ENCODE assay signal across 25 cellular contexts in the genomic region with DNA sequence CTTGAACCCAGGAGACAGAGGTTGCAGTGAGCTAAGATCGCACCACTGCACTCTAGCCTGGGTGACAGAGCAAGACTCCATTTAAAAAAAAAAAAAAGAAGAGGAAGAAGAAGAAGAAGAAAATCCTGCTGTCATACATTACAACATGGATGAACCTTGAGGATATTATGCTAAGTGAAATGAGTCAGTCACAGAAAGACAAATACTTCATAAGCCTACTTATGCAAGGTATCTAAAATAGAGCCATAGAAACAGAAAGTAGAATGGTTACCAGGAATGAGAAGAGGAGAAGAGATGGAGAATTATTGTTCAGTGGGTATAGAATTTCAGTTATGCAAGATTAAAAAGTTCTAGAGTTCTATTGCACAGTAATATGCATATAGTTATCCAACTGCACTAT.
"Had no signal": no experiment of that assay in that cellular context is flagged by ENCODE, and none has a peak within 500 bp of the region (broad histone marks: within the 10 kb centered on the region; RNA-seq: fewer than 3 reads in every experiment).

No MANE protein-coding gene starts in this region.

- H3K36me3 ChIP-seq: ascending aorta, breast epithelium, esophagus squamous epithelium, gastroesophageal sphincter had no signal

- ATAC-seq: activated CD4-positive, CD25-positive, alpha-beta regulatory T cell treated with anti-CD3 and anti-CD28 coated beads, Interleukin-2, amount 50 U/mL, for 24 hours; activated CD8-positive, alpha-beta memory T cell treated with anti-CD3 and anti-CD28 coated beads, Interleukin-2, amount 10 ng/mL, durations not matched to agents 7 days and 5 days; activated CD8-positive, alpha-beta T cell treated with anti-CD3 and anti-CD28 coated beads, Interleukin-2, amount 10 ng/mL, durations not matched to agents 7 days and 5 days; activated naive CD8-positive, alpha-beta T cell treated with anti-CD3 and anti-CD28 coated beads, Interleukin-2, amount 50 U/mL, for 24 hours; gastroesophageal sphincter; WTC11 had no signal

- DNase-seq: activated CD4-positive, alpha-beta T cell treated with anti-CD3 and anti-CD28 coated beads for 48 hours; activated CD4-positive, alpha-beta T cell treated with anti-CD3 and anti-CD28 coated beads, Interleukin-2, amount 50 U/mL, for 1 hour; activated CD4-positive, alpha-beta T cell treated with anti-CD3 and anti-CD28 coated beads, Interleukin-2, amount 50 U/mL, for 48 hours; activated CD8-positive, alpha-beta memory T cell treated with anti-CD3 and anti-CD28 coated beads, Interleukin-2, amount 10 ng/mL, durations not matched to agents 7 days and 5 days; activated CD8-positive, alpha-beta memory T cell treated with anti-CD3 and anti-CD28 coated beads, Interleukin-2, amount 50 U/mL, for 4 hours; activated CD8-positive, alpha-beta T cell treated with anti-CD3 and anti-CD28 coated beads, Interleukin-2, amount 10 ng/mL, durations not matched to agents 7 days and 5 days; activated effector memory CD4-positive, alpha-beta T cell treated with anti-CD3 and anti-CD28 coated beads, Interleukin-2, amount 50 U/mL, for 16 hours; activated naive CD4-positive, alpha-beta T cell treated with anti-CD3 and anti-CD28 coated beads for 36 hours; activated naive CD8-positive, alpha-beta T cell treated with anti-CD3 and anti-CD28 coated beads for 36 hours; activated naive CD8-positive, alpha-beta T cell treated with anti-CD3 and anti-CD28 coated beads, Interleukin-2, amount 50 U/mL, for 24 hours; activated T-cell treated with anti-CD3 and anti-CD28 coated beads, Interleukin-2, amount 50 U/mL, for 1 hour; activated T-cell treated with anti-CD3 and anti-CD28 coated beads, Interleukin-2, amount 50 U/mL, for 48 hours; dorsolateral prefrontal cortex; effector memory CD4-positive, alpha-beta T cell; esophagus squamous epithelium; foreskin melanocyte; T-helper 2 cell had no signal

- H3K9me3 ChIP-seq: ascending aorta, breast epithelium, esophagus squamous epithelium, gastroesophageal sphincter had no signal

- H3K27me3 ChIP-seq: ascending aorta, breast epithelium, gastroesophageal sphincter had no signal

- H3K27ac ChIP-seq: ascending aorta, breast epithelium, coronary artery, dorsolateral prefrontal cortex, esophagus squamous epithelium, gastroesophageal sphincter, VCaP had no signal

- H3K4me3 ChIP-seq: ascending aorta, breast epithelium, coronary artery, dorsolateral prefrontal cortex, esophagus squamous epithelium, gastroesophageal sphincter had no signal

- FAIRE-seq: TTC549 had no signal

- H3K4me1 ChIP-seq: ascending aorta, breast epithelium, esophagus squamous epithelium, gastroesophageal sphincter had no signal
